1 cellular context compared by ENCODE assay signal in the genomic region with DNA sequence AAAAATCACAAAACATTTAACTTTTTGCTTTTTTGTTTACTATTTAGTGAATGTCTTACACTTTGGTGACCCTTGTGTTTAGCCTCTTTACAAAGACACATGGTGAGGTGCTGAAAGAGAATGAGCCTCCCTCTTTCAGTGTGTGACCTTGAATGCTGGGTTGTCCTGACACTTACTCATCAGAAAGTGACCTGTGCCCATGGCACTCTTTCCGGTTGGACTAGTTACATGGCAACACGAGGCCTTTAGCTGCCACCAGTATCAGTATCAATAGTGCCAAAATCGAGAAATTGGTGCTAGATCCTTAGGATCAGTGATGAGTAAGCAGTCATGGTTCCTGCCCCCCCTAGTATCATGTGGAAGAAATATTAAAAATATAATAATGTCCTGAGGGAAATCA.
TF ChIP-seq lines count a peak whose summit lies in the region.

No MANE protein-coding gene starts in this region.

TF ChIP-seq in IMR-90, 13 proteins besides CTCF, POLR2A, EP300 and RAD21:
- TF ChIP-seq CHD1 (IDR thresholded peaks at IDR 0.05; ENCODE audit: low read depth, low read length) = no peak
- no peak for TF ChIP-seq NFE2L2 (IDR thresholded peaks at IDR 0.05; ENCODE audit: low read depth, low read length)
- TF ChIP-seq, protein P1, sequence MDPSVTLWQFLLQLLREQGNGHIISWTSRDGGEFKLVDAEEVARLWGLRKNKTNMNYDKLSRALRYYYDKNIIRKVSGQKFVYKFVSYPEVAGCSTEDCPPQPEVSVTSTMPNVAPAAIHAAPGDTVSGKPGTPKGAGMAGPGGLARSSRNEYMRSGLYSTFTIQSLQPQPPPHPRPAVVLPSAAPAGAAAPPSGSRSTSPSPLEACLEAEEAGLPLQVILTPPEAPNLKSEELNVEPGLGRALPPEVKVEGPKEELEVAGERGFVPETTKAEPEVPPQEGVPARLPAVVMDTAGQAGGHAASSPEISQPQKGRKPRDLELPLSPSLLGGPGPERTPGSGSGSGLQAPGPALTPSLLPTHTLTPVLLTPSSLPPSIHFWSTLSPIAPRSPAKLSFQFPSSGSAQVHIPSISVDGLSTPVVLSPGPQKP (IDR thresholded peaks at IDR 0.05; ENCODE audit: borderline replicate concordance, low read depth, low read length) = no peak
- no peak for TF ChIP-seq RFX5 (IDR thresholded peaks at IDR 0.05; ENCODE audit: low read depth, low read length)
